ENCODE assay signal across 18 cellular contexts in the genomic region with DNA sequence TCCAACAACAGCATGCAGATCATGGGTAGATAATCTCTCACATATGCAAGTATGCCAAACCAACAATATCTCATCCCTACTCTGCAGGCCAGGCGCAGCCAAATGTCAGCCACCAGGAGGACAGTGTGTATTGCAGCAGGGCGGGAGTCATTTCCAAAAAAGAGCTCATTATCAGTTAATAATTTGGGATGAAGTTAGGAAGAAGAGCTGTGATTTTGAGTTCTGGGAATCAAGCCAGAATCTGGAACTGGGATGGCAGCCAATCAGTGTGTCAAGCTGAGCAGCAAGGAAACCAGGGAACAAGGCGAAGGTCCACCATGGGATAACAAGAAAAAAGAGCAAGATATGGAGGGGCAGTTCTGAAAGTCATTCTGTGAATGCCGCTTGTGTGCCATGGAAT.
DNase-seq lines count a peak whose midpoint lies in the region; ATAC-seq and TF ChIP-seq lines count a peak whose summit lies in the region.
"Had no signal": no experiment of that assay in that cellular context is flagged by ENCODE, and none has a peak within 500 bp of the region (broad histone marks: within the 10 kb centered on the region; RNA-seq: fewer than 3 reads in every experiment).

No MANE protein-coding gene starts in this region.

- 71% methylated on average over 4 of the region's 4 CpGs for WGBS in mesenchymal stem cell

- no peak overlapping the region for H3K14ac ChIP-seq in mesenchymal stem cell (ENCODE audit: low read length in 2 of 2)

- H3K27me3 ChIP-seq in mesenchymal stem cell (ENCODE audit: control insufficient read depth in 1 of 2, insufficient read depth in 1 of 2, low read length in 2 of 2) (no peaks in the 10 kb centered on the region), breast epithelium (no peaks in the 10 kb centered on the region)
- H3K27me3 ChIP-seq: BLaER1, neutrophil had no signal

- H4K8ac ChIP-seq in mesenchymal stem cell (ENCODE audit: low read length): no peak overlapping the region

- H2BK5ac ChIP-seq in mesenchymal stem cell (ENCODE audit: low read depth, low read length, poor library complexity, severe bottlenecking): no peak overlapping the region

- H3K4me3 ChIP-seq in fibroblast of the aortic adventitia (ENCODE audit: low read depth, low read length) (no peak overlapping the region), mesenchymal stem cell (ENCODE audit: insufficient read depth in 1 of 2, low read depth in 1 of 2, low read length in 2 of 2) (no peak overlapping the region), breast epithelium (no peak overlapping the region)
- H3K4me3 ChIP-seq: BLaER1, smooth muscle cell had no signal

- H3K79me1 ChIP-seq in mesenchymal stem cell (replicated peaks; ENCODE audit: low read length, poor library complexity, severe bottlenecking): no peaks in the 10 kb centered on the region

- H3K23ac ChIP-seq in mesenchymal stem cell (ENCODE audit: low read length in 2 of 2): no peak overlapping the region

- H2BK12ac ChIP-seq in mesenchymal stem cell (ENCODE audit: low read length in 2 of 2): no peak overlapping the region

- TF ChIP-seq CTCF in fibroblast of the aortic adventitia (IDR thresholded peaks at IDR 0.05; ENCODE audit: insufficient read depth, low read length): no peak
- TF ChIP-seq CTCF in breast epithelium (IDR thresholded peaks at IDR 0.05): no peak

- ATAC-seq in GM19397 (IDR thresholded peaks at IDR 0.05; ENCODE audit: unreplicated experiment): no peak

- intact Hi-C loops in breast epithelium (cut with DNase I; ENCODE audit: low total_unique reads): no loop called here

- no peak overlapping the region for H2AFZ ChIP-seq in mesenchymal stem cell (ENCODE audit: low read depth, low read length)

- no peak for TF ChIP-seq POLR2A in breast epithelium (IDR thresholded peaks at IDR 0.05)

- H3K18ac ChIP-seq in mesenchymal stem cell (ENCODE audit: low read depth in 1 of 2, low read length in 2 of 2): no peak overlapping the region

- H2AK5ac ChIP-seq in mesenchymal stem cell (ENCODE audit: low read length, severe bottlenecking): no peak overlapping the region

- H3K27ac ChIP-seq in mesenchymal stem cell (ENCODE audit: low read length, poor library complexity, severe bottlenecking) (no peak overlapping the region), breast epithelium (no peak overlapping the region)
- H3K27ac ChIP-seq: BLaER1, neutrophil had no signal

- H3K9me3 ChIP-seq in mesenchymal stem cell (ENCODE audit: control insufficient read depth, low read length): no peaks in the 10 kb centered on the region
- no peaks in the 10 kb centered on the region for H3K9me3 ChIP-seq in breast epithelium
- H3K9me3 ChIP-seq: BLaER1, neutrophil had no signal

- no peak overlapping the region for H3K4ac ChIP-seq in mesenchymal stem cell (ENCODE audit: low read depth in 1 of 2, low read length in 2 of 2)

- no peak overlapping the region for H2BK120ac ChIP-seq in mesenchymal stem cell (ENCODE audit: low read depth, low read length)

- no peak overlapping the region for H3K4me2 ChIP-seq in mesenchymal stem cell (ENCODE audit: low read length, poor library complexity, severe bottlenecking)
- H3K4me2 ChIP-seq: BLaER1, smooth muscle cell had no signal

- H4K91ac ChIP-seq in mesenchymal stem cell (ENCODE audit: low read length): peak overlapping the region; percentile 27

- H3K9ac ChIP-seq in mesenchymal stem cell (ENCODE audit: low read length): no peak overlapping the region
- H3K9ac ChIP-seq: BLaER1 had no signal

- DNase-seq in EH (ENCODE audit: low read depth) (peak; percentile 46), amniotic epithelial cell (ENCODE audit: low read depth) (peak; percentile 8), fibroblast of the aortic adventitia (ENCODE audit: low read depth) (peak; percentile 67), mesenchymal stem cell (no peak), breast epithelium (ENCODE audit: low spot score in 2 of 2) (no peak), SKM-1 (lab: John Stamatoyannopoulos, UW; ENCODE audit: unreplicated experiment) (no peak), cortex of kidney (lab: John Stamatoyannopoulos, UW) (no peak)
- DNase-seq: activated CD4-positive, alpha-beta T cell treated with anti-CD3 and anti-CD28 coated beads, Interleukin-2, amount 10 ng/mL, durations not matched to agents 24 days and 14 days; activated T-cell treated with anti-CD3 and anti-CD28 coated beads, Interleukin-2, amount 50 U/mL, for 24 hours; foreskin melanocyte; KG1; NCI-H1105; NCI-H226; stimulated activated naive CD4-positive, alpha-beta T cell had no signal

- H3K4me1 ChIP-seq in mesenchymal stem cell (ENCODE audit: control insufficient read depth, insufficient read depth, low read depth, low read length) (no peaks in the 10 kb centered on the region), breast epithelium (no peaks in the 10 kb centered on the region)

- no peak overlapping the region for H2BK15ac ChIP-seq in mesenchymal stem cell (ENCODE audit: low read depth, poor library complexity, severe bottlenecking)

- H3K36me3 ChIP-seq in mesenchymal stem cell (ENCODE audit: control insufficient read depth in 1 of 2, insufficient read depth in 2 of 2, low read depth in 1 of 2, low read length in 2 of 2) (no peaks in the 10 kb centered on the region), breast epithelium (no peaks in the 10 kb centered on the region)
- H3K36me3 ChIP-seq: BLaER1, neutrophil had no signal

Comparison
In these comparisons a context has a peak if more than half of its experiments do, and no peak if none do; other contexts are left out.
1. DNase-seq: peak in EH (single experiment), amniotic epithelial cell (single experiment) and fibroblast of the aortic adventitia (single experiment); none in mesenchymal stem cell (single experiment), breast epithelium (0 of 2), SKM-1 (single experiment) and cortex of kidney (single experiment).